In genomic region chr11:8084352-8084751, GRCh38 we compare ENCODE assay signal across 15 cellular contexts. TPM values are rescaled to one million over a fixed set of nuclear protein-coding genes. Genes with fewer than 3 reads are reported as not detected.
DNase-seq lines count a peak whose midpoint lies in the region; ATAC-seq and TF ChIP-seq lines count a peak whose summit lies in the region.
"Had no signal": no experiment of that assay in that cellular context is flagged by ENCODE, and none has a peak within 500 bp of the region (broad histone marks: within the 10 kb centered on the region; RNA-seq: fewer than 3 reads in every experiment).

No MANE protein-coding gene starts in this region.

- H3K27me3 Mint-ChIP-seq in endothelial cell (ENCODE audit: unreplicated experiment) = peaks cover 25% of the 10 kb centered on the region
- peaks cover 11% of the 10 kb centered on the region for H3K27me3 Mint-ChIP-seq in neural crest cell (ENCODE audit: low read depth)

- no peaks in the 10 kb centered on the region for H3K9me3 Mint-ChIP-seq in endothelial cell (ENCODE audit: unreplicated experiment)
- H3K9me3 Mint-ChIP-seq in neural crest cell = no peaks in the 10 kb centered on the region
- H3K9me3 Mint-ChIP-seq: CD4-positive, alpha-beta memory T cell had no signal

- H3K4me1 ChIP-seq in left ventricle myocardium inferior (peaks cover 70% of the 10 kb centered on the region), vagina (peaks cover 65% of the 10 kb centered on the region)

- peaks cover 4% of the 10 kb centered on the region for H3K36me3 Mint-ChIP-seq in endothelial cell (ENCODE audit: low read depth, unreplicated experiment)
- H3K36me3 Mint-ChIP-seq in neural crest cell (ENCODE audit: low read depth) = no peaks in the 10 kb centered on the region
- H3K36me3 Mint-ChIP-seq: CD4-positive, alpha-beta memory T cell had no signal

- peak overlapping the region; percentile 42 for H3K27ac ChIP-seq in left ventricle myocardium inferior (replicated peaks)
- H3K27ac ChIP-seq in vagina = peak overlapping the region; percentile 55
- H3K27ac ChIP-seq: C4-2B had no signal

- no peak for ATAC-seq in Right ventricle myocardium superior (ENCODE audit: poor library complexity)
- ATAC-seq in HG03520 (IDR thresholded peaks at IDR 0.05; ENCODE audit: unreplicated experiment) = no peak
- ATAC-seq in GM18861 (IDR thresholded peaks at IDR 0.05; ENCODE audit: unreplicated experiment) = no peak
- ATAC-seq: HepG2 had no signal

- DNase-seq in left ventricle myocardium inferior (no peak), Right ventricle myocardium superior (no peak), endothelial cell (ENCODE audit: low spot score) (no peak), neural crest cell (ENCODE audit: low read depth, low spot score) (no peak), vagina (ENCODE audit: extremely low spot score in 2 of 2) (no peak), posterior vena cava (ENCODE audit: low spot score) (no peak)
- DNase-seq: 8988T; AML-193; CD4-positive, alpha-beta memory T cell; DMS79 had no signal

- H3K4me3 Mint-ChIP-seq in endothelial cell (ENCODE audit: unreplicated experiment) (peak overlapping the region; percentile 47), neural crest cell (peak overlapping the region; percentile 73)
- H3K4me3 Mint-ChIP-seq: CD4-positive, alpha-beta memory T cell had no signal

- H3K36me3 ChIP-seq in left ventricle myocardium inferior (no peaks in the 10 kb centered on the region), vagina (no peaks in the 10 kb centered on the region)

- intact Hi-C loops in left ventricle myocardium inferior (cut with micrococcal nuclease) = no loop called here
- intact Hi-C loops in Right ventricle myocardium superior (cut with DNase I) = no loop called here
- intact Hi-C loops in vagina (cut with DNase I) = loop anchor here (5.0 kb wide), 1 partner anchor 47 kb away; no protein-coding TSS in a partner anchor
- intact Hi-C loops in posterior vena cava (cut with DNase I) = no loop called here

- H3K27ac Mint-ChIP-seq in endothelial cell (ENCODE audit: unreplicated experiment) = no peak overlapping the region
- no peak overlapping the region for H3K27ac Mint-ChIP-seq in neural crest cell (ENCODE audit: unreplicated experiment)
- H3K27ac Mint-ChIP-seq: CD4-positive, alpha-beta memory T cell had no signal

- no peak for TF ChIP-seq CTCF in left ventricle myocardium inferior (IDR thresholded peaks at IDR 0.05; ENCODE audit: borderline replicate concordance)
- TF ChIP-seq CTCF in endothelial cell (IDR thresholded peaks at IDR 0.05; ENCODE audit: unreplicated experiment) = no peak
- TF ChIP-seq CTCF in neural crest cell (conservative IDR thresholded peaks at IDR 0.05) = no peak
- no peak for TF ChIP-seq CTCF in vagina (IDR thresholded peaks at IDR 0.05)

- H3K4me1 Mint-ChIP-seq in endothelial cell (ENCODE audit: unreplicated experiment) = peaks cover 22% of the 10 kb centered on the region
- peaks cover 46% of the 10 kb centered on the region for H3K4me1 Mint-ChIP-seq in neural crest cell

- H3K27me3 ChIP-seq in left ventricle myocardium inferior (ENCODE audit: low read depth) = peaks cover 7% of the 10 kb centered on the region
- no peaks in the 10 kb centered on the region for H3K27me3 ChIP-seq in vagina

- no peaks in the 10 kb centered on the region for H3K9me3 ChIP-seq in left ventricle myocardium inferior (replicated peaks)
- H3K9me3 ChIP-seq in vagina = no peaks in the 10 kb centered on the region
- H3K9me3 ChIP-seq: HAP-1 had no signal

- TF ChIP-seq POLR2A in vagina (IDR thresholded peaks at IDR 0.05) = no peak

- H3K4me3 ChIP-seq in left ventricle myocardium inferior (no peak overlapping the region), vagina (no peak overlapping the region)
- H3K4me3 ChIP-seq: HAP-1 had no signal

RNA-seq across cellular contexts. Expression of gene TUB, which starts 3.3 kb away (rescaled TPM):
- total RNA-seq in left ventricle myocardium inferior (22.8 TPM), Right ventricle myocardium superior (20.5 TPM), endothelial cell (ENCODE audit: unreplicated experiment) (2.9 TPM), neural crest cell (23.7 and 26.1 TPM in 2 replicates), vagina (13.5 TPM), posterior vena cava (10 to 100 TPM in 1 of 2 donors, 1 to 10 TPM in 1; 7.0 to 12.5 TPM)
